18 cellular contexts compared by ENCODE assay signal in genomic region chr2:241810304-241811208, GRCh38. TPM values are rescaled to one million over a fixed set of nuclear protein-coding genes. Genes with fewer than 3 reads are reported as not detected.
DNase-seq lines count a peak whose midpoint lies in the region; ATAC-seq, FAIRE-seq and TF ChIP-seq lines count a peak whose summit lies in the region.
"Had no signal": no experiment of that assay in that cellular context is flagged by ENCODE, and none has a peak within 500 bp of the region (broad histone marks: within the 10 kb centered on the region; RNA-seq: fewer than 3 reads in every experiment).

No MANE protein-coding gene starts in this region.

- H3K4me3 Mint-ChIP-seq in activated T-cell treated with anti-CD3 and anti-CD28 coated beads, Interleukin-2, amount 50 U/mL, for 4 hours, result no peak overlapping the region
- H3K4me3 Mint-ChIP-seq: HFFc6; stimulated activated naive CD8-positive, alpha-beta T cell treated with anti-CD3 and anti-CD28 coated beads, Interleukin-15, amount 100 ng/mL, for 72 hours had no signal

- FAIRE-seq in GM12892 (lab: Jason Lieb, UNC), result no peak
- FAIRE-seq: astrocyte, endometrium had no signal

- no peak for ATAC-seq in activated T-cell treated with anti-CD3 and anti-CD28 coated beads, Interleukin-2, amount 50 U/mL, for 4 hours
- ATAC-seq in esophagus mucosa, result no peak

- H3K9me3 Mint-ChIP-seq in activated T-cell treated with anti-CD3 and anti-CD28 coated beads, Interleukin-2, amount 50 U/mL, for 4 hours, result no peaks in the 10 kb centered on the region
- H3K9me3 Mint-ChIP-seq: CD8-positive, alpha-beta memory T cell; HFFc6; IgD-negative memory B cell; stimulated activated naive CD8-positive, alpha-beta T cell treated with anti-CD3 and anti-CD28 coated beads, Interleukin-15, amount 100 ng/mL, for 72 hours had no signal

- H3K36me3 Mint-ChIP-seq in activated T-cell treated with anti-CD3 and anti-CD28 coated beads, Interleukin-2, amount 50 U/mL, for 4 hours (ENCODE audit: insufficient read depth), result no peaks in the 10 kb centered on the region
- H3K36me3 Mint-ChIP-seq: CD8-positive, alpha-beta memory T cell; IgD-negative memory B cell had no signal

- peak overlapping the region; percentile 40 for H3K27ac ChIP-seq in caudate nucleus (ENCODE audit: low read depth, low read length)

- H3K4me1 Mint-ChIP-seq in activated T-cell treated with anti-CD3 and anti-CD28 coated beads, Interleukin-2, amount 50 U/mL, for 4 hours (ENCODE audit: low read depth), result peaks cover 2% of the 10 kb centered on the region

- DNase-seq in G401 (ENCODE audit: low spot score) (peak; percentile 4), caudate nucleus (lab: John Stamatoyannopoulos, UW) (peak in 50 of 61 donors; percentile 12 to 89 (median 68)), iPS-NIHi7 (ENCODE audit: extremely low spot score) (peak; percentile 9), putamen (ENCODE audit: low spot score) (peak; percentile 55), GM12892 (ENCODE audit: insufficient read length) (no peak)
- no peak for DNase-seq in activated effector memory CD4-positive, alpha-beta T cell treated with anti-CD3 and anti-CD28 coated beads, Interleukin-2, amount 50 U/mL, for 16 hours
- no peak for DNase-seq in activated T-cell treated with anti-CD3 and anti-CD28 coated beads, Interleukin-2, amount 50 U/mL, for 4 hours
- DNase-seq: GF-D8; HFFc6; NCI-H146; stimulated activated CD4-positive, alpha-beta T cell treated with anti-CD3 and anti-CD28 coated beads, Interleukin-4, amount 100 ng/mL, for 4 hours; stimulated activated naive CD8-positive, alpha-beta T cell treated with anti-CD3 and anti-CD28 coated beads, Interleukin-15, amount 100 ng/mL, for 72 hours had no signal

- H3K27me3 Mint-ChIP-seq in activated T-cell treated with anti-CD3 and anti-CD28 coated beads, Interleukin-2, amount 50 U/mL, for 4 hours (ENCODE audit: low read depth), result peaks cover 8% of the 10 kb centered on the region

- no peak for TF ChIP-seq POLR2A in GM12892 (IDR thresholded peaks at IDR 0.05; ENCODE audit: low read depth, low read length)

- in situ Hi-C loops in G401 (cut with HindIII; ENCODE audit: low sequenced_read_pairs), result no loop called here

RNA-seq across cellular contexts. Expression of gene NEU4, which starts 1.6 kb away (rescaled TPM):
- total RNA-seq in G401 (2014; rRNA removed; shearing (Covaris generic)), result not detected in 2 replicates
- total RNA-seq in activated T-cell treated with anti-CD3 and anti-CD28 coated beads, Interleukin-2, amount 50 U/mL, for 4 hours, result under 1 TPM in 1 of 3 donors, not detected in 2; 0.65 TPM
- total RNA-seq in esophagus mucosa, result not detected
- 0.19 TPM for polyA plus RNA-seq in GM12892 (2012; ENCODE audit: missing spikeins)
- total RNA-seq: CD8-positive, alpha-beta memory T cell; pulmonary artery endothelial cell had no signal
- polyA plus RNA-seq: CD8-positive, alpha-beta memory T cell; IgD-negative memory B cell had no signal

RNA-seq across cellular contexts. Expression of gene GAL3ST2, which starts 33.9 kb away (rescaled TPM):
- not detected in 2 replicates for total RNA-seq in G401 (2014; rRNA removed; shearing (Covaris generic))
- under 1 TPM in 2 of 3 donors, not detected in 1; 0.23 to 0.33 TPM for total RNA-seq in activated T-cell treated with anti-CD3 and anti-CD28 coated beads, Interleukin-2, amount 50 U/mL, for 4 hours
- total RNA-seq in esophagus mucosa, result not detected
- polyA plus RNA-seq in GM12892 (2012; ENCODE audit: missing spikeins), result not detected
- total RNA-seq: astrocyte, pulmonary artery endothelial cell had no signal
- polyA plus RNA-seq: CD8-positive, alpha-beta memory T cell; IgD-negative memory B cell had no signal

RNA-seq across cellular contexts. Expression of gene PDCD1, which starts 48.1 kb away (rescaled TPM):
- total RNA-seq in G401 (2014; rRNA removed; shearing (Covaris generic)), result 0.62 TPM in 1 of 2 replicates, not detected in the other
- 100 to 1,000 TPM in 1 of 3 donors, 10 to 100 TPM in 2; 60.5 to 102 (median 77.3) TPM for total RNA-seq in activated T-cell treated with anti-CD3 and anti-CD28 coated beads, Interleukin-2, amount 50 U/mL, for 4 hours
- 0.20 TPM for total RNA-seq in esophagus mucosa
- 1.0 TPM for polyA plus RNA-seq in GM12892 (2012; ENCODE audit: missing spikeins)
- total RNA-seq: astrocyte, HFFc6, pulmonary artery endothelial cell had no signal

RNA-seq across cellular contexts. Expression of gene RTP5, which starts 59.0 kb away (rescaled TPM):
- not detected in 2 replicates for total RNA-seq in G401 (2014; rRNA removed; shearing (Covaris generic))
- under 1 TPM; 0.13 to 0.14 (median 0.13) TPM for total RNA-seq in activated T-cell treated with anti-CD3 and anti-CD28 coated beads, Interleukin-2, amount 50 U/mL, for 4 hours
- not detected for total RNA-seq in esophagus mucosa
- polyA plus RNA-seq in GM12892 (2012; ENCODE audit: missing spikeins), result not detected
- total RNA-seq: astrocyte, HFFc6, pulmonary artery endothelial cell had no signal
- polyA plus RNA-seq: IgD-negative memory B cell had no signal

Comparison
In these comparisons a context has a peak if more than half of its experiments do, and no peak if none do; other contexts are left out.
1. DNase-seq: peak in G401 (single experiment), caudate nucleus (50 of 61), iPS-NIHi7 (single experiment) and putamen (single experiment); none in activated effector memory CD4-positive, alpha-beta T cell treated with anti-CD3 and anti-CD28 coated beads, Interleukin-2, amount 50 U/mL, for 16 hours (single experiment), activated T-cell treated with anti-CD3 and anti-CD28 coated beads, Interleukin-2, amount 50 U/mL, for 4 hours (single experiment) and GM12892 (single experiment).
2. RNA of gene PDCD1, which starts 48.1 kb away (total RNA-seq): 60.5 to 102 TPM in activated T-cell treated with anti-CD3 and anti-CD28 coated beads, Interleukin-2, amount 50 U/mL, for 4 hours; 0.20 TPM in esophagus mucosa (single experiment) and 0.62 TPM in G401; every median in the first group is over 10 times any median in the second.